Comparison of ENCODE assay signal across 8 cellular contexts in genomic region chr9:111661802-111662491, GRCh38. TPM values are rescaled to one million over a fixed set of nuclear protein-coding genes. Genes with fewer than 3 reads are reported as not detected.
DNase-seq lines count a peak whose midpoint lies in the region; ATAC-seq, FAIRE-seq and TF ChIP-seq lines count a peak whose summit lies in the region.

No MANE protein-coding gene starts in this region.

- H2AFZ ChIP-seq in astrocyte (ENCODE audit: low read depth, low read length) = peak overlapping the region; percentile 96
- peak overlapping the region; percentile 96 for H2AFZ ChIP-seq in hepatocyte

- H3K4me1 ChIP-seq in astrocyte (ENCODE audit: insufficient read depth, low read length) (peaks cover 17% of the 10 kb centered on the region), hepatocyte (ENCODE audit: insufficient read depth) (peaks cover 16% of the 10 kb centered on the region)

- H3K27ac Mint-ChIP-seq in astrocyte (ENCODE audit: unreplicated experiment) = peak overlapping the region; percentile 87

- WGBS in hepatocyte (ENCODE audit: low lambda C conversion rate, missing lambda C conversion rate) = under 1% methylated on average over 36 of the region's 57 CpGs

- H3K9me2 ChIP-seq in hepatocyte (replicated peaks; ENCODE audit: insufficient read depth) = no peaks in the 10 kb centered on the region

- DNase-seq in COLO829 (ENCODE audit: low spot score) (peak; percentile 28), astrocyte (ENCODE audit: low read depth) (peak; percentile 17), hepatocyte (ENCODE audit: low spot score) (peak; percentile 58), renal cortical epithelial cell (ENCODE audit: low read depth) (peak; percentile 24), NCI-H128 (lab: John Stamatoyannopoulos, UW; ENCODE audit: unreplicated experiment) (no peak)

- H3K36me3 ChIP-seq in astrocyte (ENCODE audit: insufficient read depth, low read length) (peaks cover 2% of the 10 kb centered on the region), hepatocyte (replicated peaks; ENCODE audit: insufficient read depth, low read depth) (no peaks in the 10 kb centered on the region)

- peaks cover 37% of the 10 kb centered on the region for H4K20me1 ChIP-seq in astrocyte (ENCODE audit: insufficient read depth, low read length)
- H4K20me1 ChIP-seq in hepatocyte (ENCODE audit: insufficient read depth, poor library complexity, severe bottlenecking) = peaks cover 14% of the 10 kb centered on the region

- H3K36me3 Mint-ChIP-seq in astrocyte (ENCODE audit: low read depth, unreplicated experiment) = peaks cover 6% of the 10 kb centered on the region

- no peaks in the 10 kb centered on the region for H3K27me3 ChIP-seq in astrocyte (ENCODE audit: insufficient read depth, low read length)
- no peaks in the 10 kb centered on the region for H3K27me3 ChIP-seq in hepatocyte

- FAIRE-seq in astrocyte (lab: Jason Lieb, UNC) = no peak

- H3K4me1 Mint-ChIP-seq in astrocyte (ENCODE audit: low read depth, unreplicated experiment) = peaks cover 14% of the 10 kb centered on the region

- ATAC-seq in GM19452 (IDR thresholded peaks at IDR 0.05; ENCODE audit: unreplicated experiment) (peak; percentile 33), HG03521 (IDR thresholded peaks at IDR 0.05; ENCODE audit: unreplicated experiment) (peak; percentile 24), SK-N-SH treated with all-trans-retinoic acid at 6 μM for 48 hours (peak; percentile 73)

- peak overlapping the region; percentile 58 for H3K27ac ChIP-seq in astrocyte (ENCODE audit: low read depth, low read length)
- peak overlapping the region; percentile 87 for H3K27ac ChIP-seq in hepatocyte

- H3K4me3 ChIP-seq in astrocyte (ENCODE audit: insufficient read depth, low read depth, low read length) = peak overlapping the region; percentile 78
- peak overlapping the region; percentile 89 for H3K4me3 ChIP-seq in hepatocyte

- no peak for TF ChIP-seq CTCF in astrocyte (IDR thresholded peaks at IDR 0.05; ENCODE audit: insufficient read depth, low read depth, low read length)
- no peak for TF ChIP-seq CTCF in hepatocyte (IDR thresholded peaks at IDR 0.05; ENCODE audit: poor library complexity)

- no peaks in the 10 kb centered on the region for H3K9me3 Mint-ChIP-seq in astrocyte (ENCODE audit: unreplicated experiment)

- H3K79me2 ChIP-seq in astrocyte (ENCODE audit: insufficient read depth, low read length) (peaks cover 41% of the 10 kb centered on the region), hepatocyte (peaks cover 37% of the 10 kb centered on the region)

- no peaks in the 10 kb centered on the region for H3K27me3 Mint-ChIP-seq in astrocyte (ENCODE audit: low read depth, unreplicated experiment)

- peak overlapping the region; percentile 97 for H3K4me3 Mint-ChIP-seq in astrocyte (ENCODE audit: unreplicated experiment)

- peak overlapping the region; percentile 83 for H3K9ac ChIP-seq in astrocyte (ENCODE audit: low read length)

- peak overlapping the region; percentile 91 for H3K4me2 ChIP-seq in astrocyte (ENCODE audit: low read length)
- H3K4me2 ChIP-seq in hepatocyte = peak overlapping the region; percentile 98

- H3K9me3 ChIP-seq in astrocyte (ENCODE audit: insufficient read depth, low read depth, low read length) (no peaks in the 10 kb centered on the region), hepatocyte (ENCODE audit: low read depth) (no peaks in the 10 kb centered on the region)

TF ChIP-seq in SK-N-SH treated with all-trans-retinoic acid at 6 μM for 48 hours, 23 proteins besides CTCF, POLR2A, EP300 and RAD21 (continues in another document):
- no peak for TF ChIP-seq ZNF70 (CRISPR knock-in tag; IDR thresholded peaks at IDR 0.05)
- TF ChIP-seq ZNF565 (CRISPR knock-in tag; conservative IDR thresholded peaks at IDR 0.05; ENCODE audit: low read depth) = no peak
- TF ChIP-seq ESRRG (CRISPR knock-in tag; IDR thresholded peaks at IDR 0.05) = no peak
- TF ChIP-seq ZC3H10 (CRISPR knock-in tag; IDR thresholded peaks at IDR 0.05) = no peak
- TF ChIP-seq PATZ1 (CRISPR knock-in tag; IDR thresholded peaks at IDR 0.05; ENCODE audit: borderline replicate concordance) = no peak
- TF ChIP-seq CSDC2 (CRISPR knock-in tag; IDR thresholded peaks at IDR 0.05) = no peak
- TF ChIP-seq ISL1 (CRISPR knock-in tag; IDR thresholded peaks at IDR 0.05) = no peak
- TF ChIP-seq TCF4 (CRISPR knock-in tag; IDR thresholded peaks at IDR 0.05; ENCODE audit: borderline replicate concordance) = no peak
- TF ChIP-seq TOX (CRISPR knock-in tag; IDR thresholded peaks at IDR 0.05; ENCODE audit: borderline replicate concordance) = no peak
- TF ChIP-seq OSR1 (CRISPR knock-in tag; IDR thresholded peaks at IDR 0.05) = no peak
- TF ChIP-seq CSRNP3 (CRISPR knock-in tag; IDR thresholded peaks at IDR 0.05) = no peak
- no peak for TF ChIP-seq CREB5 (CRISPR knock-in tag; IDR thresholded peaks at IDR 0.05; ENCODE audit: low read depth)
- TF ChIP-seq POU6F1 (CRISPR knock-in tag; IDR thresholded peaks at IDR 0.05; ENCODE audit: borderline replicate concordance, low read depth) = no peak

RNA-seq across cellular contexts. Expression of gene GNG10, which starts 0.5 kb away (rescaled TPM):
- total RNA-seq in astrocyte (29.4 and 29.6 TPM in 2 replicates), hepatocyte (72.6 and 101 TPM in 2 replicates), renal cortical epithelial cell (114 and 126 TPM in 2 replicates)
- 51.6 and 57.1 TPM in 2 replicates for polyA plus RNA-seq in hepatocyte

RNA-seq across cellular contexts. Expression of gene DNAJC25, which starts 30.8 kb away (rescaled TPM):
- total RNA-seq in astrocyte (11.6 and 12.2 TPM in 2 replicates), hepatocyte (16.0 and 16.1 TPM in 2 replicates), renal cortical epithelial cell (12.2 and 20.2 TPM in 2 replicates)
- polyA plus RNA-seq in hepatocyte = 14.6 and 19.8 TPM in 2 replicates
